1 cellular context compared by ENCODE assay signal in the genomic region with DNA sequence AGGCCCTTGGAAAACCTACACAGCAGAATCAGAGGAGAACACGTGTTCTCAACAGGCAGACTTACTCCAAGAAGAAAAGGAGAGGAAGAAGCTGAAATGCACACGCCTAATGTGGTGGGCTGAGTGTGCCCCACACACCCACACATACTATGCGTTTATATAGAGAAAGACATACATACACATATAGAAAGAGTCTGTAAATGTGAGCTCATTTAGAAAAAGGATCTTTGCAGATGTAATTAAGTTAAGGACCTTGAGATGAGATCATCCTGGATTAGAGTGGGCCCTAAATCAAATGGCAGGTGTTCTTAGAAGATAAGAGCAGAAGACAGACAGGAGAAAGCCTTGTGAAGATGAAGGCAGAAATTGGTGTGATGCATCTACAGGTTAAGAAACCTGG.
A peak's percentile ranks its signal among the peaks of the same experiment; 100 is the strongest.
TF ChIP-seq lines count a peak whose summit lies in the region.

No MANE protein-coding gene starts in this region.

TF ChIP-seq in K562, 482 proteins besides CTCF, POLR2A, EP300 and RAD21 (continued from another document and continues in another):
- TF ChIP-seq, protein P1, sequence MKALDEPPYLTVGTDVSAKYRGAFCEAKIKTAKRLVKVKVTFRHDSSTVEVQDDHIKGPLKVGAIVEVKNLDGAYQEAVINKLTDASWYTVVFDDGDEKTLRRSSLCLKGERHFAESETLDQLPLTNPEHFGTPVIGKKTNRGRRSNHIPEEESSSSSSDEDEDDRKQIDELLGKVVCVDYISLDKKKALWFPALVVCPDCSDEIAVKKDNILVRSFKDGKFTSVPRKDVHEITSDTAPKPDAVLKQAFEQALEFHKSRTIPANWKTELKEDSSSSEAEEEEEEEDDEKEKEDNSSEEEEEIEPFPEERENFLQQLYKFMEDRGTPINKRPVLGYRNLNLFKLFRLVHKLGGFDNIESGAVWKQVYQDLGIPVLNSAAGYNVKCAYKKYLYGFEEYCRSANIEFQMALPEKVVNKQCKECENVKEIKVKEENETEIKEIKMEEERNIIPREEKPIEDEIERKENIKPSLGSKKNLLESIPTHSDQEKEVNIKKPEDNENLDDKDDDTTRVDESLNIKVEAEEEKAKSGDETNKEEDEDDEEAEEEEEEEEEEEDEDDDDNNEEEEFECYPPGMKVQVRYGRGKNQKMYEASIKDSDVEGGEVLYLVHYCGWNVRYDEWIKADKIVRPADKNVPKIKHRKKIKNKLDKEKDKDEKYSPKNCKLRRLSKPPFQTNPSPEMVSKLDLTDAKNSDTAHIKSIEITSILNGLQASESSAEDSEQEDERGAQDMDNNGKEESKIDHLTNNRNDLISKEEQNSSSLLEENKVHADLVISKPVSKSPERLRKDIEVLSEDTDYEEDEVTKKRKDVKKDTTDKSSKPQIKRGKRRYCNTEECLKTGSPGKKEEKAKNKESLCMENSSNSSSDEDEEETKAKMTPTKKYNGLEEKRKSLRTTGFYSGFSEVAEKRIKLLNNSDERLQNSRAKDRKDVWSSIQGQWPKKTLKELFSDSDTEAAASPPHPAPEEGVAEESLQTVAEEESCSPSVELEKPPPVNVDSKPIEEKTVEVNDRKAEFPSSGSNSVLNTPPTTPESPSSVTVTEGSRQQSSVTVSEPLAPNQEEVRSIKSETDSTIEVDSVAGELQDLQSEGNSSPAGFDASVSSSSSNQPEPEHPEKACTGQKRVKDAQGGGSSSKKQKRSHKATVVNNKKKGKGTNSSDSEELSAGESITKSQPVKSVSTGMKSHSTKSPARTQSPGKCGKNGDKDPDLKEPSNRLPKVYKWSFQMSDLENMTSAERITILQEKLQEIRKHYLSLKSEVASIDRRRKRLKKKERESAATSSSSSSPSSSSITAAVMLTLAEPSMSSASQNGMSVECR (CRISPR knock-in tag; IDR thresholded peaks at IDR 0.05): no peak
- no peak for TF ChIP-seq EP400 (IDR thresholded peaks at IDR 0.05)
- no peak for TF ChIP-seq BMI1 (IDR thresholded peaks at IDR 0.05; ENCODE audit: low read length)
- TF ChIP-seq, protein P2, sequence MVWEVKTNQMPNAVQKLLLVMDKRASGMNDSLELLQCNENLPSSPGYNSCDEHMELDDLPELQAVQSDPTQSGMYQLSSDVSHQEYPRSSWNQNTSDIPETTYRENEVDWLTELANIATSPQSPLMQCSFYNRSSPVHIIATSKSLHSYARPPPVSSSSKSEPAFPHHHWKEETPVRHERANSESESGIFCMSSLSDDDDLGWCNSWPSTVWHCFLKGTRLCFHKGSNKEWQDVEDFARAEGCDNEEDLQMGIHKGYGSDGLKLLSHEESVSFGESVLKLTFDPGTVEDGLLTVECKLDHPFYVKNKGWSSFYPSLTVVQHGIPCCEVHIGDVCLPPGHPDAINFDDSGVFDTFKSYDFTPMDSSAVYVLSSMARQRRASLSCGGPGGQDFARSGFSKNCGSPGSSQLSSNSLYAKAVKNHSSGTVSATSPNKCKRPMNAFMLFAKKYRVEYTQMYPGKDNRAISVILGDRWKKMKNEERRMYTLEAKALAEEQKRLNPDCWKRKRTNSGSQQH (CRISPR knock-in tag; IDR thresholded peaks at IDR 0.05): no peak
- TF ChIP-seq, protein P3, sequence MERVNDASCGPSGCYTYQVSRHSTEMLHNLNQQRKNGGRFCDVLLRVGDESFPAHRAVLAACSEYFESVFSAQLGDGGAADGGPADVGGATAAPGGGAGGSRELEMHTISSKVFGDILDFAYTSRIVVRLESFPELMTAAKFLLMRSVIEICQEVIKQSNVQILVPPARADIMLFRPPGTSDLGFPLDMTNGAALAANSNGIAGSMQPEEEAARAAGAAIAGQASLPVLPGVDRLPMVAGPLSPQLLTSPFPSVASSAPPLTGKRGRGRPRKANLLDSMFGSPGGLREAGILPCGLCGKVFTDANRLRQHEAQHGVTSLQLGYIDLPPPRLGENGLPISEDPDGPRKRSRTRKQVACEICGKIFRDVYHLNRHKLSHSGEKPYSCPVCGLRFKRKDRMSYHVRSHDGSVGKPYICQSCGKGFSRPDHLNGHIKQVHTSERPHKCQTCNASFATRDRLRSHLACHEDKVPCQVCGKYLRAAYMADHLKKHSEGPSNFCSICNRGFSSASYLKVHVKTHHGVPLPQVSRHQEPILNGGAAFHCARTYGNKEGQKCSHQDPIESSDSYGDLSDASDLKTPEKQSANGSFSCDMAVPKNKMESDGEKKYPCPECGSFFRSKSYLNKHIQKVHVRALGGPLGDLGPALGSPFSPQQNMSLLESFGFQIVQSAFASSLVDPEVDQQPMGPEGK (CRISPR knock-in tag; IDR thresholded peaks at IDR 0.05; ENCODE audit: borderline replicate concordance): no peak
- no peak for TF ChIP-seq LCOR (CRISPR knock-in tag; IDR thresholded peaks at IDR 0.05)
- TF ChIP-seq ZNF263 (CRISPR knock-in tag; IDR thresholded peaks at IDR 0.05; ENCODE audit: borderline replicate concordance): no peak
- TF ChIP-seq ZBED1 (IDR thresholded peaks at IDR 0.05): no peak
- TF ChIP-seq, protein P4, sequence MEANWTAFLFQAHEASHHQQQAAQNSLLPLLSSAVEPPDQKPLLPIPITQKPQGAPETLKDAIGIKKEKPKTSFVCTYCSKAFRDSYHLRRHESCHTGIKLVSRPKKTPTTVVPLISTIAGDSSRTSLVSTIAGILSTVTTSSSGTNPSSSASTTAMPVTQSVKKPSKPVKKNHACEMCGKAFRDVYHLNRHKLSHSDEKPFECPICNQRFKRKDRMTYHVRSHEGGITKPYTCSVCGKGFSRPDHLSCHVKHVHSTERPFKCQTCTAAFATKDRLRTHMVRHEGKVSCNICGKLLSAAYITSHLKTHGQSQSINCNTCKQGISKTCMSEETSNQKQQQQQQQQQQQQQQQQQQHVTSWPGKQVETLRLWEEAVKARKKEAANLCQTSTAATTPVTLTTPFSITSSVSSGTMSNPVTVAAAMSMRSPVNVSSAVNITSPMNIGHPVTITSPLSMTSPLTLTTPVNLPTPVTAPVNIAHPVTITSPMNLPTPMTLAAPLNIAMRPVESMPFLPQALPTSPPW (CRISPR knock-in tag; IDR thresholded peaks at IDR 0.05): no peak
- TF ChIP-seq, protein P5, sequence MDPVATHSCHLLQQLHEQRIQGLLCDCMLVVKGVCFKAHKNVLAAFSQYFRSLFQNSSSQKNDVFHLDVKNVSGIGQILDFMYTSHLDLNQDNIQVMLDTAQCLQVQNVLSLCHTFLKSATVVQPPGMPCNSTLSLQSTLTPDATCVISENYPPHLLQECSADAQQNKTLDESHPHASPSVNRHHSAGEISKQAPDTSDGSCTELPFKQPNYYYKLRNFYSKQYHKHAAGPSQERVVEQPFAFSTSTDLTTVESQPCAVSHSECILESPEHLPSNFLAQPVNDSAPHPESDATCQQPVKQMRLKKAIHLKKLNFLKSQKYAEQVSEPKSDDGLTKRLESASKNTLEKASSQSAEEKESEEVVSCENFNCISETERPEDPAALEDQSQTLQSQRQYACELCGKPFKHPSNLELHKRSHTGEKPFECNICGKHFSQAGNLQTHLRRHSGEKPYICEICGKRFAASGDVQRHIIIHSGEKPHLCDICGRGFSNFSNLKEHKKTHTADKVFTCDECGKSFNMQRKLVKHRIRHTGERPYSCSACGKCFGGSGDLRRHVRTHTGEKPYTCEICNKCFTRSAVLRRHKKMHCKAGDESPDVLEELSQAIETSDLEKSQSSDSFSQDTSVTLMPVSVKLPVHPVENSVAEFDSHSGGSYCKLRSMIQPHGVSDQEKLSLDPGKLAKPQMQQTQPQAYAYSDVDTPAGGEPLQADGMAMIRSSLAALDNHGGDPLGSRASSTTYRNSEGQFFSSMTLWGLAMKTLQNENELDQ (CRISPR knock-in tag; IDR thresholded peaks at IDR 0.05; ENCODE audit: borderline replicate concordance): no peak
- no peak for TF ChIP-seq ZFP36 (IDR thresholded peaks at IDR 0.05; ENCODE audit: low read depth, low read length, partially characterized antibody)
- TF ChIP-seq, protein P6, sequence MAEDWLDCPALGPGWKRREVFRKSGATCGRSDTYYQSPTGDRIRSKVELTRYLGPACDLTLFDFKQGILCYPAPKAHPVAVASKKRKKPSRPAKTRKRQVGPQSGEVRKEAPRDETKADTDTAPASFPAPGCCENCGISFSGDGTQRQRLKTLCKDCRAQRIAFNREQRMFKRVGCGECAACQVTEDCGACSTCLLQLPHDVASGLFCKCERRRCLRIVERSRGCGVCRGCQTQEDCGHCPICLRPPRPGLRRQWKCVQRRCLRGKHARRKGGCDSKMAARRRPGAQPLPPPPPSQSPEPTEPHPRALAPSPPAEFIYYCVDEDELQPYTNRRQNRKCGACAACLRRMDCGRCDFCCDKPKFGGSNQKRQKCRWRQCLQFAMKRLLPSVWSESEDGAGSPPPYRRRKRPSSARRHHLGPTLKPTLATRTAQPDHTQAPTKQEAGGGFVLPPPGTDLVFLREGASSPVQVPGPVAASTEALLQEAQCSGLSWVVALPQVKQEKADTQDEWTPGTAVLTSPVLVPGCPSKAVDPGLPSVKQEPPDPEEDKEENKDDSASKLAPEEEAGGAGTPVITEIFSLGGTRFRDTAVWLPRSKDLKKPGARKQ (CRISPR knock-in tag; IDR thresholded peaks at IDR 0.05): no peak
- TF ChIP-seq, protein P7, sequence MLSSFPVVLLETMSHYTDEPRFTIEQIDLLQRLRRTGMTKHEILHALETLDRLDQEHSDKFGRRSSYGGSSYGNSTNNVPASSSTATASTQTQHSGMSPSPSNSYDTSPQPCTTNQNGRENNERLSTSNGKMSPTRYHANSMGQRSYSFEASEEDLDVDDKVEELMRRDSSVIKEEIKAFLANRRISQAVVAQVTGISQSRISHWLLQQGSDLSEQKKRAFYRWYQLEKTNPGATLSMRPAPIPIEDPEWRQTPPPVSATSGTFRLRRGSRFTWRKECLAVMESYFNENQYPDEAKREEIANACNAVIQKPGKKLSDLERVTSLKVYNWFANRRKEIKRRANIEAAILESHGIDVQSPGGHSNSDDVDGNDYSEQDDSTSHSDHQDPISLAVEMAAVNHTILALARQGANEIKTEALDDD (IDR thresholded peaks at IDR 0.05): no peak
- no peak for TF ChIP-seq CEBPB (tag; IDR thresholded peaks at IDR 0.05)
- TF ChIP-seq FUS (optimal IDR thresholded peaks at IDR 0.05; ENCODE audit: low read depth, low read length): no peak
- TF ChIP-seq ZNF436 (CRISPR knock-in tag; IDR thresholded peaks at IDR 0.05): no peak
- no peak for TF ChIP-seq TFAM (CRISPR knock-in tag; conservative IDR thresholded peaks at IDR 0.05)
- TF ChIP-seq C11orf30 (IDR thresholded peaks at IDR 0.05; ENCODE audit: low read depth): no peak
- no peak for TF ChIP-seq HEY1 (CRISPR knock-in tag; IDR thresholded peaks at IDR 0.05; ENCODE audit: borderline replicate concordance)
- TF ChIP-seq TRIM24 (IDR thresholded peaks at IDR 0.05): no peak
- TF ChIP-seq, protein P8, sequence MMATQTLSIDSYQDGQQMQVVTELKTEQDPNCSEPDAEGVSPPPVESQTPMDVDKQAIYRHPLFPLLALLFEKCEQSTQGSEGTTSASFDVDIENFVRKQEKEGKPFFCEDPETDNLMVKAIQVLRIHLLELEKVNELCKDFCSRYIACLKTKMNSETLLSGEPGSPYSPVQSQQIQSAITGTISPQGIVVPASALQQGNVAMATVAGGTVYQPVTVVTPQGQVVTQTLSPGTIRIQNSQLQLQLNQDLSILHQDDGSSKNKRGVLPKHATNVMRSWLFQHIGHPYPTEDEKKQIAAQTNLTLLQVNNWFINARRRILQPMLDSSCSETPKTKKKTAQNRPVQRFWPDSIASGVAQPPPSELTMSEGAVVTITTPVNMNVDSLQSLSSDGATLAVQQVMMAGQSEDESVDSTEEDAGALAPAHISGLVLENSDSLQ (IDR thresholded peaks at IDR 0.05): peak; percentile 87
- TF ChIP-seq MYC (IDR thresholded peaks at IDR 0.05; ENCODE audit: low read depth, low read length): no peak
- no peak for TF ChIP-seq MYC (CRISPR knock-in tag; IDR thresholded peaks at IDR 0.05; ENCODE audit: borderline replicate concordance, low read depth)
- no peak for TF ChIP-seq YBX1 (IDR thresholded peaks at IDR 0.05)
- TF ChIP-seq ZFPM2 (CRISPR knock-in tag; IDR thresholded peaks at IDR 0.05): no peak
- TF ChIP-seq, protein P9, sequence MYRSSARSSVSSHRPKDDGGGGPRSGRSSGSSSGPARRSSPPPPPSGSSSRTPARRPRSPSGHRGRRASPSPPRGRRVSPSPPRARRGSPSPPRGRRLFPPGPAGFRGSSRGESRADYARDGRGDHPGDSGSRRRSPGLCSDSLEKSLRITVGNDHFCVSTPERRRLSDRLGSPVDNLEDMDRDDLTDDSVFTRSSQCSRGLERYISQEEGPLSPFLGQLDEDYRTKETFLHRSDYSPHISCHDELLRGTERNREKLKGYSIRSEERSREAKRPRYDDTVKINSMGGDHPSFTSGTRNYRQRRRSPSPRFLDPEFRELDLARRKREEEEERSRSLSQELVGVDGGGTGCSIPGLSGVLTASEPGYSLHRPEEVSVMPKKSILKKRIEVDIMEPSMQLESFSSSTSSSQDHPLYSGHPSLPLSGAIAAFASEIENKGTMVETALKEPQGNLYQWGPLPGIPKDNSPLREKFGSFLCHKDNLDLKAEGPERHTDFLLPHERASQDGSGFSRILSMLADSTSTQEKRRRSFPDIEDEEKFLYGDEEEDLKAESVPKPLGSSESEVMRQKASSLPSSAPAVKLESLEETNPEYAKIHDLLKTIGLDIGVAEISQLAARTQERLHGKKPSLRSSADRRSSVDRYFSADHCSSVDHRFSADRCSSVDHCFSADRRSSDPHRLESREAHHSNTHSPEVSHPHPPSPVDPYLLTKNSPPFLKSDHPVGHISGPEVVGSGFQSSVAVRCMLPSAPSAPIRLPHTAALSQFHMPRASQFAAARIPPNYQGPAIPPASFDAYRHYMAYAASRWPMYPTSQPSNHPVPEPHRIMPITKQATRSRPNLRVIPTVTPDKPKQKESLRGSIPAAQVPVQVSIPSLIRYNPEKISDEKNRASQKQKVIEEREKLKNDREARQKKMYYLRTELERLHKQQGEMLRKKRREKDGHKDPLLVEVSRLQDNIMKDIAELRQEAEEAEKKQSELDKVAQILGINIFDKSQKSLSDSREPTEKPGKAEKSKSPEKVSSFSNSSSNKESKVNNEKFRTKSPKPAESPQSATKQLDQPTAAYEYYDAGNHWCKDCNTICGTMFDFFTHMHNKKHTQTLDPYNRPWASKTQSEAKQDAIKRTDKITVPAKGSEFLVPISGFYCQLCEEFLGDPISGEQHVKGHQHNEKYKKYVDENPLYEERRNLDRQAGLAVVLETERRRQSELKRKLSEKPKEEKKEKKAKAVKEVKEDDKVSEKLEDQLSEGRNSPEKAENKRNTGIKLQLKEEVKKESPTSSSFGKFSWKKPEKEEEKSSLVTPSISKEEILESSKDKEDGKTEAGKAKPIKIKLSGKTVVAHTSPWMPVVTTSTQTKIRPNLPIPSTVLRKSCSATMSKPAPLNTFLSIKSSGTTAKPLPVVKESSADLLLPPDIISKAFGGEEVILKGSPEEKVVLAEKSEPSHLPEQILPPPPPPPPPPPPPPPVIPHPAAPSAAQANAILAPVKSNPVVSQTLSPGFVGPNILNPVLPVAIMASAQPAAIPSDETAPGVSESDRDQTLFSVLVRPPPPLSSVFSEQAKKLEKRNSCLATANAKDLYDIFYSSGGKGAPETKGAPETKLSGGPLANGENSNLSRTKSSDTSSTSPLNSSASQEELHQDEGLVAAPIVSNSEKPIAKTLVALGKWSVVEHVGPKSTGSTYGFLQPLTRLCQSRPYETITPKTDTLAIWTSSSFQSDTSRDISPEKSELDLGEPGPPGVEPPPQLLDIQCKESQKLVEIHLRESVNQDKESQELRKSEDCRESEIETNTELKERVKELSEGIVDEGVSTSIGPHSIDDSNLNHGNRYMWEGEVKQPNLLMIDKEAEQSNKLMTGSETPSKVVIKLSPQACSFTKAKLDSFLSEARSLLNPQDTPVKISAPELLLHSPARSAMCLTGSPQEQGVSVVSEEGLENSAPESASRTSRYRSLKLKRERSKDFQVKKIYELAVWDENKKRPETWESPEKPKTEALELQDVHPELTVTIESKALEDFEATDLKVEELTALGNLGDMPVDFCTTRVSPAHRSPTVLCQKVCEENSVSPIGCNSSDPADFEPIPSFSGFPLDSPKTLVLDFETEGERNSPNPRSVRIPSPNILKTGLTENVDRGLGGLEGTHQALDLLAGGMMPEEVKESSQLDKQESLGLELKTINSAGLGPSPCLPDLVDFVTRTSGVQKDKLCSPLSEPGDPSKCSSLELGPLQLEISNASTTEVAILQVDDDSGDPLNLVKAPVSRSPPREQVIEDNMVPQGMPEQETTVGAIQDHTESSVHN (IDR thresholded peaks at IDR 0.05; ENCODE audit: borderline replicate concordance in 1 of 2, low read depth in 1 of 2): no peak
